Comparison of ENCODE assay signal across 9 cellular contexts in the genomic region with DNA sequence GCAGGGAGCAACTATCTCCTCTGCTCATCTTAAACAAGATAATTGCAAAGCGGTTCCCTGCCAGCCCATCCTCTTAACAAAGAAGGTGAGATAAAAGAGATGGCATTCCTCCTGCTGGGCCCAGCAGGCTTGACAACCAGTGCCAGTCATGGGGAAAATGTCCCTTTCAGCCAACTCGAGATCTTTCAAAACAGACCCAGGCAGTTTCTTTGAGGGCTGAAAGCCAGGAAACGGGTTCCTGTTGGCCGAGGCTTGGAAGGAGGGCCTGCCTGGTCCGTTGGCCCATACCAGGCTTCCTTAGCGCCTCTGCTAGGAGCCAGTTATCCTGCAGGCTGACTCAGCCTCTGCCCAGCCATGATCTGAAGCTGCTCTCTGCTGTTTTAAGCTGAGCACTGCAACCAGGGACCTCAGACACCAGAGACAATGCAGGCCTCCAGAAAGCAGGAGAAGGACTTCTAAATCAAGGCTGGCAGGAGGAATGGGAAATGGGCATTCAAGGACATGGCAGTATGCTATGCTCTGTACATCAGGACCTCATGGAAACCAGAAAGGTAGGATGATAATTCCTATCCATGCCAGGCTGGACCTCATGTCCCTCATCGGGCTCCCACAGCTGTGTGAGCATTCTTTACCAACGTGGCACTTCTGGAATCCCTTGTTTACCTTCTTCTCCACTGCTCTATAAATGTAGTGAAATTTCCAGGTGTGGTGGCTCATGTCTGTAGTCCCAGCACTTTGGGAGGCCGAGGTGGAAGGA. TPM values are rescaled to one million over a fixed set of nuclear protein-coding genes. Genes with fewer than 3 reads are reported as not detected.
DNase-seq lines count a peak whose midpoint lies in the region; ATAC-seq, FAIRE-seq and TF ChIP-seq lines count a peak whose summit lies in the region.
"Had no signal": no experiment of that assay in that cellular context is flagged by ENCODE, and none has a peak within 500 bp of the region (broad histone marks: within the 10 kb centered on the region; RNA-seq: fewer than 3 reads in every experiment).

No MANE protein-coding gene starts in this region.

- H3K79me2 ChIP-seq in PC-3 (ENCODE audit: low read length): no peaks in the 10 kb centered on the region
- H3K79me2 ChIP-seq in fibroblast of lung (ENCODE audit: control insufficient read depth, insufficient read depth, low read length): no peaks in the 10 kb centered on the region

- peaks cover 9% of the 10 kb centered on the region for H3K4me1 ChIP-seq in PC-3 (ENCODE audit: insufficient read depth, low read length)
- H3K4me1 ChIP-seq in fibroblast of lung (ENCODE audit: control insufficient read depth, extremely low read depth, insufficient read depth, low read length): no peaks in the 10 kb centered on the region

- peak; percentile 48 for DNase-seq in DMS 273 (lab: John Stamatoyannopoulos, UW; ENCODE audit: unreplicated experiment)
- no peak for DNase-seq in DMS 273 treated with DMSO at 0.1 percent for 48 hours (lab: John Stamatoyannopoulos, UW)
- peak; percentile 44 for DNase-seq in PC-3
- DNase-seq in fibroblast of lung (ENCODE audit: low read depth in 2 of 2): peak; percentile 64 to 75
- DNase-seq in neural crest cell (ENCODE audit: low read depth, low spot score): no peak
- no peak for DNase-seq in H54 (ENCODE audit: insufficient read length, low spot score)

- no peak overlapping the region for H3K4me3 ChIP-seq in PC-3 (ENCODE audit: low read length)
- H3K4me3 ChIP-seq in fibroblast of lung (replicated peaks in 1 of 4; ENCODE audit: control extremely low read depth in 1 of 4, insufficient read depth in 1 of 4, low read depth in 3 of 4, low read length in 4 of 4): no peak overlapping the region

- ATAC-seq in PC-3 (peak; percentile 55), HG03025 (IDR thresholded peaks at IDR 0.05; ENCODE audit: low FRiP score, unreplicated experiment) (no peak)
- no peak for ATAC-seq in activated CD4-positive, CD25-positive, alpha-beta regulatory T cell treated with anti-CD3 and anti-CD28 coated beads, Interleukin-2, amount 50 U/mL, for 24 hours

- peaks cover 19% of the 10 kb centered on the region for H3K4me1 Mint-ChIP-seq in neural crest cell

- no peak overlapping the region for H3K27ac Mint-ChIP-seq in neural crest cell (ENCODE audit: unreplicated experiment)

- H3K4me2 ChIP-seq in PC-3 (ENCODE audit: low read length) (no peak overlapping the region), fibroblast of lung (ENCODE audit: extremely low read depth, insufficient read depth, low read length) (no peak overlapping the region)

- H3K9me3 ChIP-seq in PC-3 (ENCODE audit: low read length) (no peaks in the 10 kb centered on the region), fibroblast of lung (ENCODE audit: control insufficient read depth, insufficient read depth, low read depth, low read length) (no peaks in the 10 kb centered on the region)

- H4K20me1 ChIP-seq in PC-3 (ENCODE audit: low read length) (no peaks in the 10 kb centered on the region), fibroblast of lung (ENCODE audit: control insufficient read depth, extremely low read depth, insufficient read depth, low read length) (no peaks in the 10 kb centered on the region)

- H3K27me3 Mint-ChIP-seq in neural crest cell (ENCODE audit: low read depth): no peaks in the 10 kb centered on the region

- BruUV-seq in PC-3 (replicated peaks; lab: Mats Ljungman, UMichigan): no TSS peak

- H3K9ac ChIP-seq in PC-3 (ENCODE audit: low read length) (no peak overlapping the region), fibroblast of lung (ENCODE audit: insufficient read depth, low read length) (no peak overlapping the region)

- no peak for FAIRE-seq in H54 (lab: Jason Lieb, UNC)
- FAIRE-seq: A204.1 had no signal

- H3K9me3 Mint-ChIP-seq in neural crest cell: no peaks in the 10 kb centered on the region

- intact Hi-C loops in PC-3 (cut with micrococcal nuclease): loop anchor here (1.0 kb wide), 1 partner anchor 44 kb away; no protein-coding TSS in a partner anchor

- POLR2A ChIA-PET in PC-3 (lab: Charles Lee; ENCODE audit: unreplicated experiment): no interaction called here

- H2AFZ ChIP-seq in PC-3 (ENCODE audit: low read length): no peak overlapping the region
- H2AFZ ChIP-seq in fibroblast of lung (ENCODE audit: low read length): no peak overlapping the region

- CTCF ChIA-PET in PC-3 (lab: Charles Lee): no interaction called here

- H3F3A ChIP-seq in PC-3 (ENCODE audit: low read length, unreplicated experiment): no peaks in the 10 kb centered on the region

- TF ChIP-seq CTCF in PC-3 (conservative IDR thresholded peaks at IDR 0.05; ENCODE audit: low read depth, low read length) (peak; percentile 56), fibroblast of lung (conservative IDR thresholded peaks at IDR 0.05 in 1 of 2, IDR thresholded peaks at IDR 0.05 in 1 of 2; ENCODE audit: low read depth in 1 of 2, low read length in 2 of 2) (peak; percentile 59 to 86), neural crest cell (conservative IDR thresholded peaks at IDR 0.05) (peak; percentile 29)

- H3K27me3 ChIP-seq in PC-3 (ENCODE audit: low read length): no peaks in the 10 kb centered on the region
- no peaks in the 10 kb centered on the region for H3K27me3 ChIP-seq in fibroblast of lung (ENCODE audit: control insufficient read depth, insufficient read depth, low read length)

- H3K36me3 ChIP-seq in PC-3 (ENCODE audit: low read depth, low read length) (no peaks in the 10 kb centered on the region), fibroblast of lung (ENCODE audit: control insufficient read depth, insufficient read depth, low read length) (peaks cover 16% of the 10 kb centered on the region)

- no peaks in the 10 kb centered on the region for H3K9me2 ChIP-seq in PC-3 (replicated peaks; ENCODE audit: low read length)

- TF ChIP-seq POLR2A in H54 (IDR thresholded peaks at IDR 0.05; ENCODE audit: low read depth, low read length): no peak

- H3K4me3 Mint-ChIP-seq in neural crest cell: no peak overlapping the region

- H3K27ac ChIP-seq in PC-3 (ENCODE audit: low read length) (no peak overlapping the region), fibroblast of lung (ENCODE audit: insufficient read depth, low read length) (no peak overlapping the region)

- H3K36me3 Mint-ChIP-seq in neural crest cell (ENCODE audit: low read depth): no peaks in the 10 kb centered on the region

RNA-seq across cellular contexts. Expression of a gene that starts 42.4 kb away (rescaled TPM):
- total RNA-seq in PC-3 (2014; rRNA removed): 0.11 TPM in 1 of 2 replicates, not detected in the other
- total RNA-seq in fibroblast of lung: 2.3 and 2.8 TPM in 2 replicates
- polyA plus RNA-seq in fibroblast of lung: 1.8 and 3.9 TPM in 2 replicates
- 2.3 and 3.6 TPM in 2 replicates for polyA plus RNA-seq in fibroblast of lung (2012)
- polyA minus RNA-seq in fibroblast of lung (ENCODE audit: low replicate concordance): 2.8 and 14.6 TPM in 2 replicates
- total RNA-seq in neural crest cell: 0.26 TPM in 1 of 2 replicates, not detected in the other

RNA-seq across cellular contexts. Expression of a gene that starts 52.9 kb away (rescaled TPM):
- total RNA-seq in PC-3 (2014; rRNA removed) (148 and 150 TPM in 2 replicates), fibroblast of lung (265 and 331 TPM in 2 replicates), neural crest cell (154 and 155 TPM in 2 replicates)
- polyA plus RNA-seq in fibroblast of lung: 720 and 751 TPM in 2 replicates
- 657 and 688 TPM in 2 replicates for polyA plus RNA-seq in fibroblast of lung (2012)
- 995 and 1,193 TPM in 2 replicates for polyA minus RNA-seq in fibroblast of lung (ENCODE audit: low replicate concordance)

Comparison
In these comparisons a context has a peak if more than half of its experiments do, and no peak if none do; other contexts are left out.
1. DNase-seq: peak in DMS 273 (single experiment), PC-3 (single experiment) and fibroblast of lung (2 of 2); none in DMS 273 treated with DMSO at 0.1 percent for 48 hours (single experiment), neural crest cell (single experiment) and H54 (single experiment).
2. Peak in every context shown above with its lines, with median percentiles within 50 percentile points of each other: CTCF ChIP-seq.